In the genomic region with DNA sequence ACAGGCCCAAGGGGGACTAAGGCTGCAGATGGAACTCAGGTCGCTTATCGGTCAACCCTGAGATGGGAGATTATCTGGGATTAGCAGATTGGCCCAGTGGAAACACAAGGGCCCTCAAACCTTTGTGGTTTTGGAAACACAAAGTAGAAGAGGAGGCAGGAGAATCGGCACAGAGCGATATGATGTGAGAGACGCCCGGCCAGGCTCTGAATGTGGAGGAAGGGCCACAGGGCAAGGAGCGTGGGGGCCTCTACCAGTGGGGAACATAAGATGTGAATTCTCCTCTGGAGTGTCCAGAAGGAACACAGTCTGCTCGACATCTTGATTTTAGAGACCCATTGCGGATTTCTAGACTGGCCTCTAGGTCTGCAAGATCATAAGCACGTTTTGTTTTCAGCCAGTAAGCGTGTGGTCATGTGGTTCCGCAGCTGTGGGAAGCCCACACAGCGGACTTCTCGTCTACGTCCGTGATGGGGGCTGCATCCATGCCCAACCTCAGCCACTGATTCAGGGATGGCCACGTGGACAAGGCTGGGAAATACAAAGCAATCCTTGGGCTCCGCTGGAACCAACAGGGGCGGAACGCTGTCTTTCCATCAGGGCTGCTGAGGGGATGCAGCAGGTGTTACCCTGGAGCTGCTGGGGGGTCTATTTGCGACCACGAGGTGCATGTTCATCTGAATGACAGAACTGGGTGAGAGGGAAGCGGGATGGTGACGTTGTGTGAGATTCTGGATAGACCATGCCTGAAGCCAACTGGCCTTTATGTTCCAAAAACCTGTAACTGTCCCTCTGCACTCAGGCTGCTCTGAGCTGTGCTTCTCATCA, we compare ENCODE assay signal across 2 cellular contexts.
TF ChIP-seq lines count a peak whose summit lies in the region.

No MANE protein-coding gene starts in this region.

TF ChIP-seq in HEK293, 187 proteins besides CTCF, POLR2A, EP300 and RAD21 (continued from another document):
- TF ChIP-seq, protein P1, sequence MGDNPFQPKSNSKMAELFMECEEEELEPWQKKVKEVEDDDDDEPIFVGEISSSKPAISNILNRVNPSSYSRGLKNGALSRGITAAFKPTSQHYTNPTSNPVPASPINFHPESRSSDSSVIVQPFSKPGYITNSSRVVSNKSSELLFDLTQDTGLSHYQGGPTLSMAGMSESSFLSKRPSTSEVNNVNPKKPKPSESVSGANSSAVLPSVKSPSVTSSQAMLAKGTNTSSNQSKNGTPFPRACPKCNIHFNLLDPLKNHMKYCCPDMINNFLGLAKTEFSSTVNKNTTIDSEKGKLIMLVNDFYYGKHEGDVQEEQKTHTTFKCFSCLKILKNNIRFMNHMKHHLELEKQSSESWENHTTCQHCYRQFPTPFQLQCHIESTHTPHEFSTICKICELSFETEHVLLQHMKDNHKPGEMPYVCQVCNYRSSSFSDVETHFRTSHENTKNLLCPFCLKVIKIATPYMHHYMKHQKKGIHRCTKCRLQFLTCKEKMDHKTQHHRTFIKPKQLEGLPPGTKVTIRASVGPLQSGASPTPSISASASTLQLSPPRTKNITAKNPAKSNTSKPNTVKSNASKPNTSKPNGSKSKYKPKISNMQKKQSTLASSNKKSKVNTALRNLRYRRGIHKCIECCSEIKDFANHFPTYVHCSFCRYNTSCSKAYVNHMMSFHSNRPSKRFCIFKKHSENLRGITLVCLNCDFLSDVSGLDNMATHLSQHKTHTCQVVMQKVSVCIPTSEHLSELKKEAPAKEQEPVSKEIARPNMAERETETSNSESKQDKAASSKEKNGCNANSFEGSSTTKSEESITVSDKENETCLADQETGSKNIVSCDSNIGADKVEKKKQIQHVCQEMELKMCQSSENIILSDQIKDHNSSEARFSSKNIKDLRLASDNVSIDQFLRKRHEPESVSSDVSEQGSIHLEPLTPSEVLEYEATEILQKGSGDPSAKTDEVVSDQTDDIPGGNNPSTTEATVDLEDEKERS (tag by site-specific recombination; IDR thresholded peaks at IDR 0.05), result no peak

TF ChIP-seq in H1, 55 proteins besides CTCF, POLR2A, EP300 and RAD21 (continued from another document):
- TF ChIP-seq, protein P2, sequence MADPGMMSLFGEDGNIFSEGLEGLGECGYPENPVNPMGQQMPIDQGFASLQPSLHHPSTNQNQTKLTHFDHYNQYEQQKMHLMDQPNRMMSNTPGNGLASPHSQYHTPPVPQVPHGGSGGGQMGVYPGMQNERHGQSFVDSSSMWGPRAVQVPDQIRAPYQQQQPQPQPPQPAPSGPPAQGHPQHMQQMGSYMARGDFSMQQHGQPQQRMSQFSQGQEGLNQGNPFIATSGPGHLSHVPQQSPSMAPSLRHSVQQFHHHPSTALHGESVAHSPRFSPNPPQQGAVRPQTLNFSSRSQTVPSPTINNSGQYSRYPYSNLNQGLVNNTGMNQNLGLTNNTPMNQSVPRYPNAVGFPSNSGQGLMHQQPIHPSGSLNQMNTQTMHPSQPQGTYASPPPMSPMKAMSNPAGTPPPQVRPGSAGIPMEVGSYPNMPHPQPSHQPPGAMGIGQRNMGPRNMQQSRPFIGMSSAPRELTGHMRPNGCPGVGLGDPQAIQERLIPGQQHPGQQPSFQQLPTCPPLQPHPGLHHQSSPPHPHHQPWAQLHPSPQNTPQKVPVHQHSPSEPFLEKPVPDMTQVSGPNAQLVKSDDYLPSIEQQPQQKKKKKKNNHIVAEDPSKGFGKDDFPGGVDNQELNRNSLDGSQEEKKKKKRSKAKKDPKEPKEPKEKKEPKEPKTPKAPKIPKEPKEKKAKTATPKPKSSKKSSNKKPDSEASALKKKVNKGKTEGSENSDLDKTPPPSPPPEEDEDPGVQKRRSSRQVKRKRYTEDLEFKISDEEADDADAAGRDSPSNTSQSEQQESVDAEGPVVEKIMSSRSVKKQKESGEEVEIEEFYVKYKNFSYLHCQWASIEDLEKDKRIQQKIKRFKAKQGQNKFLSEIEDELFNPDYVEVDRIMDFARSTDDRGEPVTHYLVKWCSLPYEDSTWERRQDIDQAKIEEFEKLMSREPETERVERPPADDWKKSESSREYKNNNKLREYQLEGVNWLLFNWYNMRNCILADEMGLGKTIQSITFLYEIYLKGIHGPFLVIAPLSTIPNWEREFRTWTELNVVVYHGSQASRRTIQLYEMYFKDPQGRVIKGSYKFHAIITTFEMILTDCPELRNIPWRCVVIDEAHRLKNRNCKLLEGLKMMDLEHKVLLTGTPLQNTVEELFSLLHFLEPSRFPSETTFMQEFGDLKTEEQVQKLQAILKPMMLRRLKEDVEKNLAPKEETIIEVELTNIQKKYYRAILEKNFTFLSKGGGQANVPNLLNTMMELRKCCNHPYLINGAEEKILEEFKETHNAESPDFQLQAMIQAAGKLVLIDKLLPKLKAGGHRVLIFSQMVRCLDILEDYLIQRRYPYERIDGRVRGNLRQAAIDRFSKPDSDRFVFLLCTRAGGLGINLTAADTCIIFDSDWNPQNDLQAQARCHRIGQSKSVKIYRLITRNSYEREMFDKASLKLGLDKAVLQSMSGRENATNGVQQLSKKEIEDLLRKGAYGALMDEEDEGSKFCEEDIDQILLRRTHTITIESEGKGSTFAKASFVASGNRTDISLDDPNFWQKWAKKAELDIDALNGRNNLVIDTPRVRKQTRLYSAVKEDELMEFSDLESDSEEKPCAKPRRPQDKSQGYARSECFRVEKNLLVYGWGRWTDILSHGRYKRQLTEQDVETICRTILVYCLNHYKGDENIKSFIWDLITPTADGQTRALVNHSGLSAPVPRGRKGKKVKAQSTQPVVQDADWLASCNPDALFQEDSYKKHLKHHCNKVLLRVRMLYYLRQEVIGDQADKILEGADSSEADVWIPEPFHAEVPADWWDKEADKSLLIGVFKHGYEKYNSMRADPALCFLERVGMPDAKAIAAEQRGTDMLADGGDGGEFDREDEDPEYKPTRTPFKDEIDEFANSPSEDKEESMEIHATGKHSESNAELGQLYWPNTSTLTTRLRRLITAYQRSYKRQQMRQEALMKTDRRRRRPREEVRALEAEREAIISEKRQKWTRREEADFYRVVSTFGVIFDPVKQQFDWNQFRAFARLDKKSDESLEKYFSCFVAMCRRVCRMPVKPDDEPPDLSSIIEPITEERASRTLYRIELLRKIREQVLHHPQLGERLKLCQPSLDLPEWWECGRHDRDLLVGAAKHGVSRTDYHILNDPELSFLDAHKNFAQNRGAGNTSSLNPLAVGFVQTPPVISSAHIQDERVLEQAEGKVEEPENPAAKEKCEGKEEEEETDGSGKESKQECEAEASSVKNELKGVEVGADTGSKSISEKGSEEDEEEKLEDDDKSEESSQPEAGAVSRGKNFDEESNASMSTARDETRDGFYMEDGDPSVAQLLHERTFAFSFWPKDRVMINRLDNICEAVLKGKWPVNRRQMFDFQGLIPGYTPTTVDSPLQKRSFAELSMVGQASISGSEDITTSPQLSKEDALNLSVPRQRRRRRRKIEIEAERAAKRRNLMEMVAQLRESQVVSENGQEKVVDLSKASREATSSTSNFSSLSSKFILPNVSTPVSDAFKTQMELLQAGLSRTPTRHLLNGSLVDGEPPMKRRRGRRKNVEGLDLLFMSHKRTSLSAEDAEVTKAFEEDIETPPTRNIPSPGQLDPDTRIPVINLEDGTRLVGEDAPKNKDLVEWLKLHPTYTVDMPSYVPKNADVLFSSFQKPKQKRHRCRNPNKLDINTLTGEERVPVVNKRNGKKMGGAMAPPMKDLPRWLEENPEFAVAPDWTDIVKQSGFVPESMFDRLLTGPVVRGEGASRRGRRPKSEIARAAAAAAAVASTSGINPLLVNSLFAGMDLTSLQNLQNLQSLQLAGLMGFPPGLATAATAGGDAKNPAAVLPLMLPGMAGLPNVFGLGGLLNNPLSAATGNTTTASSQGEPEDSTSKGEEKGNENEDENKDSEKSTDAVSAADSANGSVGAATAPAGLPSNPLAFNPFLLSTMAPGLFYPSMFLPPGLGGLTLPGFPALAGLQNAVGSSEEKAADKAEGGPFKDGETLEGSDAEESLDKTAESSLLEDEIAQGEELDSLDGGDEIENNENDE (IDR thresholded peaks at IDR 0.05; ENCODE audit: insufficient replicate concordance, low read length), result no peak
- no peak for TF ChIP-seq EGR1 (IDR thresholded peaks at IDR 0.05; ENCODE audit: borderline replicate concordance, low read depth, low read length)
- TF ChIP-seq MAFK (IDR thresholded peaks at IDR 0.05; ENCODE audit: low read depth, low read length), result no peak
- TF ChIP-seq SUZ12 (IDR thresholded peaks at IDR 0.05; ENCODE audit: low read length), result no peak
- no peak for TF ChIP-seq CBX8 (IDR thresholded peaks at IDR 0.05; ENCODE audit: borderline replicate concordance, low read depth, low read length)
- TF ChIP-seq ZNF274 (IDR thresholded peaks at IDR 0.05; ENCODE audit: borderline replicate concordance, extremely low read depth, low read length), result no peak
- no peak for TF ChIP-seq EZH2 (IDR thresholded peaks at IDR 0.05; ENCODE audit: low read depth, low read length, severe bottlenecking)
- TF ChIP-seq PHF8 (conservative IDR thresholded peaks at IDR 0.05; ENCODE audit: low read depth, low read length), result no peak
- no peak for TF ChIP-seq KDM5A (IDR thresholded peaks at IDR 0.05; ENCODE audit: low read length)
- no peak for TF ChIP-seq NANOG (IDR thresholded peaks at IDR 0.05; ENCODE audit: insufficient read depth, low read depth, low read length, poor library complexity, severe bottlenecking)
